Comparison of ENCODE assay signal across 21 cellular contexts in the genomic region with DNA sequence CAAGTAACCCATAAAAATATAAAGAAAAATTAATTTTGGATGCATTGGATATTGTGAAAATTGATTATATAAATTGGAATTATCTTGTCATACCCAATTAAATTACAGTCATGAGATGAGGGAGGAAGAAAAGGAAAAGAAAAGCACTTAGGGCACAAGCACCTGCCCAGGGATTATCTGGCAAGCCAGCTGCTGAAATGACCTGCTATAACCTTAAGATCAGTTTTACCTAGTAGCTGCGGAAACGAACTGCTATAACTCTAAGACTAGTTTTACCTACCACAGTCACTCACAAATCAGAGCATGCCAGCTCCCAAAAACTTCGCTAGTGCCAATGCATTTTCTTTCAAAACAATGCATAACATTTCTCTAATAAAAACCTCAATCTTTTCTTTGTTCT.
"Had no signal": no experiment of that assay in that cellular context is flagged by ENCODE, and none has a peak within 500 bp of the region (broad histone marks: within the 10 kb centered on the region; RNA-seq: fewer than 3 reads in every experiment).

No MANE protein-coding gene starts in this region.

- H3K27me3 ChIP-seq: MG63 had no signal

- H3K27ac ChIP-seq: PC-9 had no signal

- ATAC-seq: activated T-cell treated with anti-CD3 and anti-CD28 coated beads, Interleukin-2, amount 50 U/mL, for 4 hours; WTC11 had no signal

- H3K9me3 ChIP-seq: MG63, SK-N-SH had no signal

- DNase-seq: activated CD4-positive, alpha-beta T cell treated with anti-CD3 and anti-CD28 coated beads, Interleukin-2, amount 10 ng/mL, durations not matched to agents 24 days and 14 days; activated CD4-positive, alpha-beta T cell treated with anti-CD3 and anti-CD28 coated beads, Interleukin-2, amount 50 U/mL, for 48 hours; activated CD4-positive, CD25-positive, alpha-beta regulatory T cell treated with anti-CD3 and anti-CD28 coated beads, Interleukin-2, amount 50 U/mL, for 72 hours; activated CD8-positive, alpha-beta memory T cell treated with anti-CD3 and anti-CD28 coated beads for 24 hours; activated effector memory CD4-positive, alpha-beta T cell treated with anti-CD3 and anti-CD28 coated beads, Interleukin-2, amount 50 U/mL, for 16 hours; activated naive CD4-positive, alpha-beta T cell treated with Interleukin-2 at 50 U/mL for 16 hours; activated T-cell treated with anti-CD3 and anti-CD28 coated beads, Interleukin-2, amount 50 U/mL, for 4 hours; amygdala; MG63; NCI-H1092 treated with DMSO at 0.1 percent for 48 hours; NCI-H1436 treated with DMSO at 0.1 percent for 48 hours; NCI-H187; NCI-H2081; NCI-H2171; NCI-H2227 treated with DMSO at 0.1 percent for 48 hours; NCI-H526 treated with DMSO at 0.1 percent for 48 hours; PC-9; SIG-M5; SK-N-SH; SW 1271 had no signal

- H3K4me3 ChIP-seq: MG63, PC-9 had no signal
